ENCODE assay signal across 8 cellular contexts in the genomic region with DNA sequence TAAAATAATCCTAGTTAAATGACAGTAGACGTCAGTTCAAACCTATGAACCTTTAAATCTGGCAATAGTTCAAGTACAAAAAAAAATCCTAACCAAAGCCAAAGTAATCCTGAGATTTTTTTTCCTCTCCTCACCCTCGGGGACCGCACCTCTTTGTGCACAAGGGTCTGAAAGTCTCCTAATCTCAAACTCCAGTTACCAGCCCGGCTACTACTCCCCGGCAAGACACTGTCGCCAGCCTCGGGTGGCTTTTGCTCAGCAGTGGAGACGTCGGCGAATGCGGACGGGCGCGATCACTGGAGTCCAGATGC. TPM values are rescaled to one million over a fixed set of nuclear protein-coding genes. Genes with fewer than 3 reads are reported as not detected.
DNase-seq lines count a peak whose midpoint lies in the region; ATAC-seq and TF ChIP-seq lines count a peak whose summit lies in the region.

No MANE protein-coding gene starts in this region.

- no peaks in the 10 kb centered on the region for H3K27me3 Mint-ChIP-seq in activated naive CD4-positive, alpha-beta T cell treated with anti-CD3 and anti-CD28 coated beads, Interleukin-2, amount 10 ng/mL, durations not matched to agents 7 days and 5 days
- H3K27me3 Mint-ChIP-seq in T-cell = no peaks in the 10 kb centered on the region

- no peak for DNase-seq in activated naive CD4-positive, alpha-beta T cell treated with anti-CD3 and anti-CD28 coated beads, Interleukin-2, amount 10 ng/mL, durations not matched to agents 7 days and 5 days
- DNase-seq in activated naive CD4-positive, alpha-beta T cell (lab: John Stamatoyannopoulos, UW) = no peak
- DNase-seq in T-cell (no peak), head of caudate nucleus (no peak), NCI-H2196 (lab: John Stamatoyannopoulos, UW; ENCODE audit: unreplicated experiment) (no peak), islet precursor cell (no peak)

- TF ChIP-seq CTCF in gastroesophageal sphincter (IDR thresholded peaks at IDR 0.05) = no peak

- TF ChIP-seq EP300 in gastroesophageal sphincter (IDR thresholded peaks at IDR 0.05) = no peak

- peak overlapping the region; percentile 84 for H3K4me3 Mint-ChIP-seq in activated naive CD4-positive, alpha-beta T cell treated with anti-CD3 and anti-CD28 coated beads, Interleukin-2, amount 10 ng/mL, durations not matched to agents 7 days and 5 days
- peak overlapping the region; percentile 88 to 94 (median 90) for H3K4me3 Mint-ChIP-seq in T-cell

- no peaks in the 10 kb centered on the region for H3K27me3 ChIP-seq in gastroesophageal sphincter
- H3K27me3 ChIP-seq in skeletal muscle satellite cell (ENCODE audit: control insufficient read depth, insufficient read depth, low read length) = no peaks in the 10 kb centered on the region

- peaks cover 46% of the 10 kb centered on the region for H3K4me1 Mint-ChIP-seq in activated naive CD4-positive, alpha-beta T cell treated with anti-CD3 and anti-CD28 coated beads, Interleukin-2, amount 10 ng/mL, durations not matched to agents 7 days and 5 days
- H3K4me1 Mint-ChIP-seq in T-cell = peaks cover 47 to 52% (median 47%) of the 10 kb centered on the region in 3 donors

- H3K27ac Mint-ChIP-seq in activated naive CD4-positive, alpha-beta T cell treated with anti-CD3 and anti-CD28 coated beads, Interleukin-2, amount 10 ng/mL, durations not matched to agents 7 days and 5 days = peak overlapping the region; percentile 93
- H3K27ac Mint-ChIP-seq in T-cell = peak overlapping the region; percentile 96 to 97

- CTCF ChIA-PET in activated naive CD4-positive, alpha-beta T cell treated with anti-CD3 and anti-CD28 coated beads, Interleukin-2, amount 10 ng/mL, durations not matched to agents 7 days and 5 days (lab: Charles Lee) = no interaction called here
- CTCF ChIA-PET in T-cell (lab: Charles Lee) = interaction anchor here in 1 of 2 donors (1.3 to 1.9 kb wide), 3 partner anchors 10 to 144 kb away, joined by 4 to 8 read pairs (median 5); a partner anchor contains a TSS

- H3K36me3 Mint-ChIP-seq in activated naive CD4-positive, alpha-beta T cell treated with anti-CD3 and anti-CD28 coated beads, Interleukin-2, amount 10 ng/mL, durations not matched to agents 7 days and 5 days = peaks cover 29% of the 10 kb centered on the region
- peaks cover 14% of the 10 kb centered on the region for H3K36me3 Mint-ChIP-seq in T-cell

- H3K27ac ChIP-seq in gastroesophageal sphincter = peak overlapping the region; percentile 95 to 97 (median 96)

- POLR2A ChIA-PET in T-cell (lab: Charles Lee) = interaction anchor here in 1 of 2 donors (0.6 to 0.7 kb wide), 2 partner anchors 16 to 28 kb away, joined by 4 to 5 read pairs; no protein-coding TSS in a partner anchor

- peaks cover 0 to 24% of the 10 kb centered on the region in 2 donors for H3K36me3 ChIP-seq in gastroesophageal sphincter
- peaks cover 30% of the 10 kb centered on the region for H3K36me3 ChIP-seq in skeletal muscle satellite cell (ENCODE audit: insufficient read depth, low read length)

- intact Hi-C loops in head of caudate nucleus (cut with DNase I) = loop anchor here (2.0 kb wide), 1 partner anchor 144 kb away; a partner anchor contains a TSS

- no peak for TF ChIP-seq POLR2A in gastroesophageal sphincter (IDR thresholded peaks at IDR 0.05)

- peak overlapping the region; percentile 99 for H3K9ac ChIP-seq in skeletal muscle satellite cell (ENCODE audit: low read depth, low read length)

- peak overlapping the region; percentile 82 to 83 for H3K4me3 ChIP-seq in gastroesophageal sphincter
- peak overlapping the region; percentile 97 for H3K4me3 ChIP-seq in skeletal muscle satellite cell (ENCODE audit: low read length)

- WGBS in gastroesophageal sphincter (ENCODE audit: low coverage in 1 of 2), 2 donors = 0% methylated on average over 4 of the region's 14 CpGs

- H3K9me3 Mint-ChIP-seq in activated naive CD4-positive, alpha-beta T cell treated with anti-CD3 and anti-CD28 coated beads, Interleukin-2, amount 10 ng/mL, durations not matched to agents 7 days and 5 days = no peaks in the 10 kb centered on the region
- no peaks in the 10 kb centered on the region for H3K9me3 Mint-ChIP-seq in T-cell

- H3K4me2 ChIP-seq in skeletal muscle satellite cell (ENCODE audit: low read length) = peak overlapping the region; percentile 93

- ATAC-seq in T-cell (replicated peaks in 1 of 4) (peak in 1 of 4 experiments; percentile 1), gastroesophageal sphincter (peak; percentile 0)

- H3K4me1 ChIP-seq in gastroesophageal sphincter (peaks cover 8 to 52% (median 9%) of the 10 kb centered on the region in 3 donors), skeletal muscle satellite cell (ENCODE audit: control insufficient read depth, insufficient read depth, low read length) (peaks cover 25% of the 10 kb centered on the region)

- no peaks in the 10 kb centered on the region for H3K9me3 ChIP-seq in gastroesophageal sphincter
- no peaks in the 10 kb centered on the region for H3K9me3 ChIP-seq in skeletal muscle satellite cell (replicated peaks; ENCODE audit: low read length)

RNA-seq across cellular contexts. Expression of a gene that starts 0.4 kb away (rescaled TPM):
- total RNA-seq in T-cell (100 to 1,000 TPM; 107 to 146 (median 130) TPM), gastroesophageal sphincter (100 to 1,000 TPM; 118 to 197 (median 153) TPM)
- total RNA-seq in skeletal muscle satellite cell (2012; rRNA removed) = 240 and 274 TPM in 2 replicates

RNA-seq across cellular contexts. Expression of a gene that starts 10.0 kb away (rescaled TPM):
- total RNA-seq in T-cell = 1 to 10 TPM; 2.3 to 4.1 (median 3.0) TPM
- total RNA-seq in gastroesophageal sphincter = 10 to 100 TPM in 1 of 4 donors, 1 to 10 TPM in 3; 2.6 to 12.5 (median 5.7) TPM
- 1.8 and 2.2 TPM in 2 replicates for total RNA-seq in skeletal muscle satellite cell (2012; rRNA removed)
